In the genomic region with DNA sequence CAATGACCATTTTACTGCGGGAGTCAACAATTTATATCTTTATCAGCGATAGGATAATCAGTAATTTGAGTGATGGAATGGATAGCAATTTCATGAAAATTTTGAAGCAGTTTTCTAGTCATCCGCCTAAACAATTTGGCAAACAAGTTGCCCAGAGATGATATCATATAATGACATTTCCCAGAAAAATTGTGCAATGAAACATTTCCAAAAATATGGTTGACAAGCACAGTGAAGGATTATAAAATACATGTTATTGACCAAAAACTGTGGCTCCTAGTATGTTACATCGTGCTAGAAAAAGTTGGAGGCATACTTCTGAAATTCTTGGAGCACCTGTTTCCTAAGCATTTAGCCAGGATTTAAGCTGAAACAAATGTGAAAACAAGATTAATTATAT, we compare ENCODE assay signal across 19 cellular contexts.
"Had no signal": no experiment of that assay in that cellular context is flagged by ENCODE, and none has a peak within 500 bp of the region (broad histone marks: within the 10 kb centered on the region; RNA-seq: fewer than 3 reads in every experiment).

No MANE protein-coding gene starts in this region.

- H3K27ac ChIP-seq: cardiac muscle cell, dorsolateral prefrontal cortex, epithelial cell of prostate, lower lobe of right lung, parathyroid adenoma, thyroid gland, WERI-Rb-1 had no signal

- H3K79me2 ChIP-seq: parathyroid adenoma had no signal

- H3K27me3 ChIP-seq: adrenal gland, cardiac muscle cell, dorsolateral prefrontal cortex, neutrophil, thyroid gland had no signal

- H3K9me3 ChIP-seq: adrenal gland, lower lobe of right lung, neutrophil, thyroid gland had no signal

- H3K4me1 ChIP-seq: lower lobe of right lung, parathyroid adenoma had no signal

- ATAC-seq: lower lobe of right lung; natural killer cell; stimulated activated effector memory CD8-positive, alpha-beta T cell treated with anti-CD3 and anti-CD28 coated beads, Interleukin-12 subunit alpha, Interleukin-12 subunit beta, amount 100 ng/mL, for 72 hours; T-helper 17 cell had no signal

- DNase-seq: activated CD4-positive, alpha-beta T cell treated with anti-CD3 and anti-CD28 coated beads for 1 hour; activated CD8-positive, alpha-beta memory T cell treated with anti-CD3 and anti-CD28 coated beads for 24 hours; activated CD8-positive, alpha-beta memory T cell treated with anti-CD3 and anti-CD28 coated beads, Interleukin-2, amount 50 U/mL, for 48 hours; activated effector memory CD4-positive, alpha-beta T cell treated with Interleukin-2 at 50 U/mL for 16 hours; activated T-cell treated with anti-CD3 and anti-CD28 coated beads, Interleukin-2, amount 50 U/mL, for 48 hours; adrenal gland; dorsolateral prefrontal cortex; endodermal cell; lower lobe of right lung; natural killer cell; stimulated activated CD4-positive, alpha-beta T cell treated with anti-CD3 and anti-CD28 coated beads, Interleukin-4, amount 100 ng/mL, for 1 hour; T-helper 17 cell; thyroid gland; WERI-Rb-1 had no signal

- H2AFZ ChIP-seq: parathyroid adenoma had no signal

- H3K4me3 ChIP-seq: adrenal gland, cardiac muscle cell, dorsolateral prefrontal cortex, lower lobe of right lung, thyroid gland had no signal

- H3K9ac ChIP-seq: parathyroid adenoma had no signal
